ENCODE assay signal across 10 cellular contexts in the genomic region with DNA sequence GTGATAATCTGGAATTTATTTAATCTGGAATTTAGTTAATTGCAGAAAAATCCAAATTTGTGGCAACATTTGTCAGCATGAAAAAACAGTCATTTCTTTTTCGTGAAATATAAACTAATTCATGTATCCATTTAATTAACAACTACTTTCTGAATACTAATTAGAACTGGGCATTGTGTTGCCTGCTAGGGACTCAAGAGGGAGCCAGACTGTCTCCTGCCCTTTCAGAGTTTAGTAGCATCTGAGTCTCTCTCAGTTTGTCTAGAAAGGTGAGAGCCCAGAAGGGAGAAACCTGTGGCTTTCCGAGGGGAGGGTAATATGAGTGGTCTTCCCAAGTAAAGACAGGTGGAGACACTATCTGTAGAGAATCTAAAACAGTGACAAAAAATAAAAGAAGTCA.
DNase-seq lines count a peak whose midpoint lies in the region; ATAC-seq and TF ChIP-seq lines count a peak whose summit lies in the region.
"Had no signal": no experiment of that assay in that cellular context is flagged by ENCODE, and none has a peak within 500 bp of the region (broad histone marks: within the 10 kb centered on the region; RNA-seq: fewer than 3 reads in every experiment).

No MANE protein-coding gene starts in this region.

- H3F3A ChIP-seq in SK-N-SH (replicated peaks; ENCODE audit: insufficient read depth) (no peaks in the 10 kb centered on the region), smooth muscle cell (ENCODE audit: low read depth) (no peaks in the 10 kb centered on the region)

- no peaks in the 10 kb centered on the region for H4K20me1 ChIP-seq in SK-N-SH (ENCODE audit: insufficient read depth)
- H4K20me1 ChIP-seq in smooth muscle cell (ENCODE audit: low read depth): no peaks in the 10 kb centered on the region

- TF ChIP-seq EP300 in SK-N-SH (IDR thresholded peaks at IDR 0.05; ENCODE audit: borderline replicate concordance in 1 of 2, low read depth in 1 of 2, low read length in 1 of 2): no peak

- no peaks in the 10 kb centered on the region for H3K4me1 Mint-ChIP-seq in stimulated activated memory B cell treated with anti-CD40 and anti-IgM and Interleukin-4, amounts not matched to agents 10 μg/mL and 1 μg/mL and 100 μg/mL, for 72 hours

- no peak overlapping the region for H3K27ac Mint-ChIP-seq in stimulated activated memory B cell treated with anti-CD40 and anti-IgM and Interleukin-4, amounts not matched to agents 10 μg/mL and 1 μg/mL and 100 μg/mL, for 72 hours

- no peaks in the 10 kb centered on the region for H3K4me1 ChIP-seq in SK-N-SH (ENCODE audit: control insufficient read depth in 1 of 2, insufficient read depth in 2 of 2, low read depth in 1 of 2, low read length in 1 of 2)
- H3K4me1 ChIP-seq in smooth muscle cell (ENCODE audit: low read depth): no peaks in the 10 kb centered on the region
- H3K4me1 ChIP-seq: parathyroid adenoma, uterus had no signal

- WGBS in SK-N-SH (ENCODE audit: low lambda C conversion rate): 2% methylated on average over 2 of the region's 2 CpGs
- 63% methylated on average over 2 of the region's 2 CpGs for WGBS in smooth muscle cell (ENCODE audit: low lambda C conversion rate)

- no peaks in the 10 kb centered on the region for H3K9me2 ChIP-seq in SK-N-SH

- no peaks in the 10 kb centered on the region for H3K36me3 Mint-ChIP-seq in stimulated activated memory B cell treated with anti-CD40 and anti-IgM and Interleukin-4, amounts not matched to agents 10 μg/mL and 1 μg/mL and 100 μg/mL, for 72 hours

- H2AFZ ChIP-seq in SK-N-SH (ENCODE audit: low read depth): no peak overlapping the region
- H2AFZ ChIP-seq in smooth muscle cell (ENCODE audit: low read depth): peak overlapping the region; percentile 33
- H2AFZ ChIP-seq: parathyroid adenoma had no signal

- H3K4me2 ChIP-seq in SK-N-SH (no peak overlapping the region), smooth muscle cell (no peak overlapping the region)

- H3K9ac ChIP-seq in SK-N-SH (no peak overlapping the region), smooth muscle cell (ENCODE audit: low read depth) (no peak overlapping the region)
- H3K9ac ChIP-seq: parathyroid adenoma had no signal

- H3K79me2 ChIP-seq in SK-N-SH (ENCODE audit: insufficient read depth) (no peaks in the 10 kb centered on the region), smooth muscle cell (ENCODE audit: low read depth) (no peaks in the 10 kb centered on the region)
- H3K79me2 ChIP-seq: parathyroid adenoma had no signal

- H3K27me3 Mint-ChIP-seq in stimulated activated memory B cell treated with anti-CD40 and anti-IgM and Interleukin-4, amounts not matched to agents 10 μg/mL and 1 μg/mL and 100 μg/mL, for 72 hours: no peaks in the 10 kb centered on the region

- H3K9me3 Mint-ChIP-seq in stimulated activated memory B cell treated with anti-CD40 and anti-IgM and Interleukin-4, amounts not matched to agents 10 μg/mL and 1 μg/mL and 100 μg/mL, for 72 hours: peaks cover 5% of the 10 kb centered on the region

- POLR2A ChIA-PET in SK-N-SH (lab: Yijun Ruan, JAX): no interaction called here

- H3K27ac ChIP-seq in SK-N-SH (ENCODE audit: low read depth in 2 of 2, low read length in 1 of 2) (no peak overlapping the region), smooth muscle cell (ENCODE audit: low read depth) (no peak overlapping the region)
- H3K27ac ChIP-seq: parathyroid adenoma, uterus had no signal

- H3K27me3 ChIP-seq in SK-N-SH (ENCODE audit: insufficient read depth) (no peaks in the 10 kb centered on the region), smooth muscle cell (ENCODE audit: low read depth) (no peaks in the 10 kb centered on the region)
- H3K27me3 ChIP-seq: uterus had no signal

- H3K36me3 ChIP-seq in SK-N-SH (replicated peaks in 1 of 2; ENCODE audit: control insufficient read depth in 1 of 2, insufficient read depth in 2 of 2, low read length in 1 of 2) (no peaks in the 10 kb centered on the region), smooth muscle cell (ENCODE audit: low read depth) (no peaks in the 10 kb centered on the region)
- H3K36me3 ChIP-seq: uterus had no signal

- ATAC-seq in SK-N-SH treated with all-trans-retinoic acid at 6 μM for 48 hours: no peak
- peak; percentile 70 for ATAC-seq in HG02759 (IDR thresholded peaks at IDR 0.05; ENCODE audit: unreplicated experiment)
- ATAC-seq in stimulated activated memory B cell treated with anti-CD40 and anti-IgM and Interleukin-4, amounts not matched to agents 10 μg/mL and 1 μg/mL and 100 μg/mL, for 72 hours: no peak

- TF ChIP-seq RAD21 in SK-N-SH (IDR thresholded peaks at IDR 0.05; ENCODE audit: low read length): no peak

- CTCF ChIA-PET in SK-N-SH (lab: Yijun Ruan, JAX): no interaction called here

- H3K4me3 Mint-ChIP-seq in stimulated activated memory B cell treated with anti-CD40 and anti-IgM and Interleukin-4, amounts not matched to agents 10 μg/mL and 1 μg/mL and 100 μg/mL, for 72 hours: no peak overlapping the region

- H3K4me3 ChIP-seq in SK-N-SH (ENCODE audit: low read depth in 2 of 2, low read length in 1 of 2): no peak overlapping the region
- H3K4me3 ChIP-seq in smooth muscle cell: no peak overlapping the region
- H3K4me3 ChIP-seq: uterus had no signal

- TF ChIP-seq CTCF in SK-N-SH (IDR thresholded peaks at IDR 0.05): peak; percentile 19; the same call in 1 of the 2 replicates
- peak; percentile 11 for TF ChIP-seq CTCF in smooth muscle cell (IDR thresholded peaks at IDR 0.05; ENCODE audit: borderline replicate concordance, insufficient read depth, poor library complexity, severe bottlenecking)

- no peaks in the 10 kb centered on the region for H3K9me3 ChIP-seq in SK-N-SH
- H3K9me3 ChIP-seq in smooth muscle cell (replicated peaks; ENCODE audit: low read depth): no peaks in the 10 kb centered on the region
- H3K9me3 ChIP-seq: uterus had no signal

- DNase-seq in SK-N-SH (no peak), RPMI8226 (peak; percentile 15), smooth muscle cell (lab: John Stamatoyannopoulos, UW; ENCODE audit: unreplicated experiment) (no peak), MV-4-11 (lab: John Stamatoyannopoulos, UW) (no peak), dedifferentiated amniotic fluid mesenchymal stem cell (ENCODE audit: extremely low spot score) (no peak)
- DNase-seq: uterus had no signal

TF ChIP-seq in SK-N-SH, 30 proteins besides CTCF, POLR2A, EP300 and RAD21:
- TF ChIP-seq NRF1 (IDR thresholded peaks at IDR 0.05; ENCODE audit: low read depth, low read length): no peak
- TF ChIP-seq POLR2AphosphoS5 (IDR thresholded peaks at IDR 0.05; ENCODE audit: low read depth, low read length): no peak
- TF ChIP-seq, protein P1, sequence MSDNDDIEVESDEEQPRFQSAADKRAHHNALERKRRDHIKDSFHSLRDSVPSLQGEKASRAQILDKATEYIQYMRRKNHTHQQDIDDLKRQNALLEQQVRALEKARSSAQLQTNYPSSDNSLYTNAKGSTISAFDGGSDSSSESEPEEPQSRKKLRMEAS (IDR thresholded peaks at IDR 0.05; ENCODE audit: low read depth): no peak
- no peak for TF ChIP-seq CHD2 (IDR thresholded peaks at IDR 0.05; ENCODE audit: low read length, partially characterized antibody)

TF ChIP-seq in SK-N-SH treated with all-trans-retinoic acid at 6 μM for 48 hours, 23 proteins besides CTCF, POLR2A, EP300 and RAD21:
- no peak for TF ChIP-seq ZC3H10 (CRISPR knock-in tag; IDR thresholded peaks at IDR 0.05)
- TF ChIP-seq ZNF8 (CRISPR knock-in tag; IDR thresholded peaks at IDR 0.05): no peak
- no peak for TF ChIP-seq TOX (CRISPR knock-in tag; IDR thresholded peaks at IDR 0.05; ENCODE audit: borderline replicate concordance)
- no peak for TF ChIP-seq PPARA (CRISPR knock-in tag; IDR thresholded peaks at IDR 0.05; ENCODE audit: borderline replicate concordance)
- TF ChIP-seq GLIS3 (CRISPR knock-in tag; IDR thresholded peaks at IDR 0.05): no peak
- no peak for TF ChIP-seq CREB5 (CRISPR knock-in tag; IDR thresholded peaks at IDR 0.05; ENCODE audit: low read depth)
- TF ChIP-seq ZFP30 (CRISPR knock-in tag; IDR thresholded peaks at IDR 0.05): no peak
- TF ChIP-seq RARB (CRISPR knock-in tag; IDR thresholded peaks at IDR 0.05): no peak
